ENCODE assay signal across 26 cellular contexts in the genomic region with DNA sequence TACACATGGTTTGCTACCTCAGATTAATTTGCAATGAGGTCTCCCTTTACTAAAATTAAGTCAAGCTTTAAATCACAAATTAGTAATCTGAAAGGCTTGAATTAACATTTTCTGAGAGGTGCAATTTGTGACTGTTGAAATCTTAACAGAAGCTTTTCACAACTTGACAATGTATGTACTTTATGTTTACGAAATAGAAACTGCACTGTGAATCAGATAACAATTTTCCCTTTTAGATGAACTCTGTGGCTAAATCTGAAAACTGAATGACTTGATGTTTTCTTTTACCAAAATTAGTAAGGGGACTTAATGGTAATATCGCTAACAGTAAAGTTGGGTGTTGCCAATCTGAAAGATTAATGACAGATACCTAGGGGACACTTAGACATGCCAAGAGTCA.
"Had no signal": no experiment of that assay in that cellular context is flagged by ENCODE, and none has a peak within 500 bp of the region (broad histone marks: within the 10 kb centered on the region; RNA-seq: fewer than 3 reads in every experiment).

No MANE protein-coding gene starts in this region.

- FAIRE-seq: frontal cortex had no signal

- H3K36me3 Mint-ChIP-seq: activated naive CD4-positive, alpha-beta T cell treated with anti-CD3 and anti-CD28 coated beads, Interleukin-2, amount 50 U/mL, for 24 hours; activated naive CD8-positive, alpha-beta T cell treated with anti-CD3 and anti-CD28 coated beads for 36 hours had no signal

- H3K9me3 Mint-ChIP-seq: activated CD4-positive, alpha-beta T cell treated with anti-CD3 and anti-CD28 coated beads, Interleukin-2, amount 10 ng/mL, durations not matched to agents 7 days and 5 days; activated CD8-positive, alpha-beta T cell treated with anti-CD3 and anti-CD28 coated beads for 36 hours; activated naive CD4-positive, alpha-beta T cell treated with anti-CD3 and anti-CD28 coated beads for 36 hours; activated naive CD4-positive, alpha-beta T cell treated with anti-CD3 and anti-CD28 coated beads, Interleukin-2, amount 50 U/mL, for 24 hours; activated naive CD8-positive, alpha-beta T cell treated with anti-CD3 and anti-CD28 coated beads for 36 hours; activated naive CD8-positive, alpha-beta T cell treated with anti-CD3 and anti-CD28 coated beads, Interleukin-2, amount 50 U/mL, for 24 hours; activated T-cell treated with anti-CD3 and anti-CD28 coated beads, Interleukin-2, amount 50 U/mL, for 4 hours; activated T-helper 2 cell treated with anti-CD3 and anti-CD28 coated beads, Interferon-gamma antibody, Interleukin-2, Interleukin-4, amounts not matched to agents 10 μg/mL and 5 μg/mL and 100 μg/mL, durations not matched to agents 14 hours and 24 hours and 36 hours; endodermal cell had no signal

- DNase-seq: activated CD4-positive, alpha-beta T cell treated with anti-CD3 and anti-CD28 coated beads for 4 hours; activated CD4-positive, alpha-beta T cell treated with anti-CD3 and anti-CD28 coated beads, Interleukin-2, amount 10 ng/mL, durations not matched to agents 7 days and 5 days; activated CD4-positive, alpha-beta T cell treated with anti-CD3 and anti-CD28 coated beads, Interleukin-2, amount 50 U/mL, for 48 hours; activated CD4-positive, CD25-positive, alpha-beta regulatory T cell; activated CD4-positive, CD25-positive, alpha-beta regulatory T cell treated with anti-CD3 and anti-CD28 coated beads, Interleukin-2, amount 50 U/mL, for 72 hours; activated CD8-positive, alpha-beta memory T cell treated with anti-CD3 and anti-CD28 coated beads for 24 hours; activated CD8-positive, alpha-beta T cell treated with anti-CD3 and anti-CD28 coated beads for 36 hours; activated effector memory CD4-positive, alpha-beta T cell treated with anti-CD3 and anti-CD28 coated beads, Interleukin-2, amount 50 U/mL, for 16 hours; activated naive CD4-positive, alpha-beta T cell treated with anti-CD3 and anti-CD28 coated beads for 36 hours; activated naive CD8-positive, alpha-beta T cell treated with anti-CD3 and anti-CD28 coated beads for 36 hours; activated naive CD8-positive, alpha-beta T cell treated with anti-CD3 and anti-CD28 coated beads, Interleukin-2, amount 50 U/mL, for 24 hours; activated T-cell treated with anti-CD3 and anti-CD28 coated beads, Interleukin-2, amount 50 U/mL, for 4 hours; adrenal gland; amygdala; aorta; body of pancreas; caudate nucleus; colonic mucosa; effector memory CD4-positive, alpha-beta T cell; endodermal cell; foreskin fibroblast; head of caudate nucleus had no signal

- H3K36me3 ChIP-seq: colonic mucosa had no signal

- H3K4me3 Mint-ChIP-seq: activated CD4-positive, alpha-beta T cell treated with anti-CD3 and anti-CD28 coated beads, Interleukin-2, amount 10 ng/mL, durations not matched to agents 7 days and 5 days; activated CD8-positive, alpha-beta T cell treated with anti-CD3 and anti-CD28 coated beads for 36 hours; activated naive CD4-positive, alpha-beta T cell treated with anti-CD3 and anti-CD28 coated beads for 36 hours; activated naive CD4-positive, alpha-beta T cell treated with anti-CD3 and anti-CD28 coated beads, Interleukin-2, amount 50 U/mL, for 24 hours; activated naive CD8-positive, alpha-beta T cell treated with anti-CD3 and anti-CD28 coated beads for 36 hours; activated naive CD8-positive, alpha-beta T cell treated with anti-CD3 and anti-CD28 coated beads, Interleukin-2, amount 50 U/mL, for 24 hours; activated T-cell treated with anti-CD3 and anti-CD28 coated beads, Interleukin-2, amount 50 U/mL, for 4 hours; endodermal cell had no signal

- H3K27ac Mint-ChIP-seq: activated CD4-positive, alpha-beta T cell treated with anti-CD3 and anti-CD28 coated beads, Interleukin-2, amount 10 ng/mL, durations not matched to agents 7 days and 5 days; activated CD8-positive, alpha-beta T cell treated with anti-CD3 and anti-CD28 coated beads for 36 hours; activated naive CD4-positive, alpha-beta T cell treated with anti-CD3 and anti-CD28 coated beads for 36 hours; activated naive CD4-positive, alpha-beta T cell treated with anti-CD3 and anti-CD28 coated beads, Interleukin-2, amount 50 U/mL, for 24 hours; activated naive CD8-positive, alpha-beta T cell treated with anti-CD3 and anti-CD28 coated beads for 36 hours; activated naive CD8-positive, alpha-beta T cell treated with anti-CD3 and anti-CD28 coated beads, Interleukin-2, amount 50 U/mL, for 24 hours; activated T-helper 2 cell treated with anti-CD3 and anti-CD28 coated beads, Interferon-gamma antibody, Interleukin-2, Interleukin-4, amounts not matched to agents 10 μg/mL and 5 μg/mL and 100 μg/mL, durations not matched to agents 14 hours and 24 hours and 36 hours; endodermal cell had no signal

- H3K27me3 ChIP-seq: adrenal gland, body of pancreas, colonic mucosa had no signal

- H3K27ac ChIP-seq: adrenal gland, body of pancreas, colonic mucosa had no signal

- ATAC-seq: activated CD8-positive, alpha-beta T cell treated with anti-CD3 and anti-CD28 coated beads for 36 hours; activated naive CD8-positive, alpha-beta T cell treated with anti-CD3 and anti-CD28 coated beads, Interleukin-2, amount 50 U/mL, for 24 hours; activated T-cell treated with anti-CD3 and anti-CD28 coated beads, Interleukin-2, amount 50 U/mL, for 4 hours; body of pancreas; esophagus mucosa had no signal

- H3K9me3 ChIP-seq: adrenal gland, body of pancreas, colonic mucosa had no signal

- H3K4me1 Mint-ChIP-seq: activated naive CD4-positive, alpha-beta T cell treated with anti-CD3 and anti-CD28 coated beads, Interleukin-2, amount 50 U/mL, for 24 hours; activated naive CD8-positive, alpha-beta T cell treated with anti-CD3 and anti-CD28 coated beads for 36 hours; activated naive CD8-positive, alpha-beta T cell treated with anti-CD3 and anti-CD28 coated beads, Interleukin-2, amount 50 U/mL, for 24 hours; endodermal cell had no signal

- H3K4me3 ChIP-seq: adrenal gland, body of pancreas, colonic mucosa had no signal

- H3K4me1 ChIP-seq: adrenal gland, body of pancreas, colonic mucosa had no signal
